ENCODE assay signal across 19 cellular contexts in the genomic region with DNA sequence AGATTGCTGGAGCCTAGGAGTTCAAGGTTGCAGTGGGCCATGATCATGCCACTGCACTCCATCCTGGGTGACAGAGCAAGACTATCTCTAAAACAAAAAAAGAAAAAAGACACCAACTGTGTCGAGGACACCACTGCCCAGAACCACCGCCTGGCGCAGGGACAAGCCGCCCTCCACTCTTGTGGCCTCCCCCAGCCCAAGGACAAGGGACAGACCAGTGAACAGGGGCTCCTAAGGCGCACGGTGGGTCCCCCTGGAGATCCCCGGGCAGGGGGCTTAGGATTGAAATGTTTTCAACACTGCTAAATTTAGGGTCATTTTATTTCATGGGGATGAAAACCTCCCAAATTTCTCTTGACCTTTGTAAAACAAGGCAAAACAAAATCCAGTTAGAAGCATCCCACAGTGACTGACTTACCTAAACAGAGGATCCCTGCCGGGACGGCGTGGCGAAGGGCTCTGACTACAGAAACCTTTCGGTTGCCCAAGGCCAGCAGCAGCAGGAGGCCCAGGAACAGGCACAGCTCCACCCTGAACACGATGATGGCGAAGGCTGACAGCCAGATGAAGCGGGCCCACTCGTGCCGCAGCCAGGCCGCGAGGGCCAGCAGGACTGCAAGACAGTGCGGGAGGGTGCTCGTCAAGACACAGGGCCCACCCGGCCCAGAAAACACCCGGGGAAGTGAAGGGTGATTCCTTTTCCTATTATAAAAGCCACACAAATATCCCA.
"Had no signal": no experiment of that assay in that cellular context is flagged by ENCODE, and none has a peak within 500 bp of the region (broad histone marks: within the 10 kb centered on the region; RNA-seq: fewer than 3 reads in every experiment).

No MANE protein-coding gene starts in this region.

- H3K9ac ChIP-seq: neural progenitor cell had no signal

- DNase-seq: effector memory CD4-positive, alpha-beta T cell; gastrocnemius medialis; immature natural killer cell; left colon; left ventricle myocardium superior; mammary epithelial cell; natural killer cell; nucleus accumbens; ovary; small intestine; stimulated activated CD4-positive, alpha-beta T cell treated with anti-CD3 and anti-CD28 coated beads, Interleukin-12 subunit alpha, Interleukin-12 subunit beta, amount 100 ng/mL, for 4 hours; stimulated activated naive CD8-positive, alpha-beta T cell treated with anti-CD3 and anti-CD28 coated beads, Interleukin-15, Interleukin-2, amounts not matched to agents 100 U/mL and 50 U/mL, for 24 hours; tibial artery; uterus had no signal

- H3K36me3 ChIP-seq: neural progenitor cell, uterus had no signal

- H3K27ac Mint-ChIP-seq: immature natural killer cell, natural killer cell, neural progenitor cell had no signal

- H3K27ac ChIP-seq: epithelial cell of prostate, esophagus muscularis mucosa, gastrocnemius medialis, neural progenitor cell, ovary, right atrium auricular region, tibial artery, upper lobe of left lung, uterus had no signal

- H3K4me3 ChIP-seq: esophagus muscularis mucosa, gastrocnemius medialis, neural progenitor cell, ovary, right atrium auricular region, tibial artery, upper lobe of left lung, uterus had no signal

- H3K4me1 ChIP-seq: esophagus muscularis mucosa, gastrocnemius medialis, neural progenitor cell, right atrium auricular region, tibial artery, upper lobe of left lung, uterus had no signal

- FAIRE-seq: small intestine had no signal

- H3K9me3 ChIP-seq: esophagus muscularis mucosa, gastrocnemius medialis, ovary, right atrium auricular region, tibial artery, upper lobe of left lung, uterus had no signal

- H3K36me3 Mint-ChIP-seq: natural killer cell had no signal

- H3K9me3 Mint-ChIP-seq: immature natural killer cell, natural killer cell, neural progenitor cell had no signal

- H3K4me3 Mint-ChIP-seq: immature natural killer cell, natural killer cell, neural progenitor cell had no signal
